Comparison of ENCODE assay signal across 9 cellular contexts in the genomic region with DNA sequence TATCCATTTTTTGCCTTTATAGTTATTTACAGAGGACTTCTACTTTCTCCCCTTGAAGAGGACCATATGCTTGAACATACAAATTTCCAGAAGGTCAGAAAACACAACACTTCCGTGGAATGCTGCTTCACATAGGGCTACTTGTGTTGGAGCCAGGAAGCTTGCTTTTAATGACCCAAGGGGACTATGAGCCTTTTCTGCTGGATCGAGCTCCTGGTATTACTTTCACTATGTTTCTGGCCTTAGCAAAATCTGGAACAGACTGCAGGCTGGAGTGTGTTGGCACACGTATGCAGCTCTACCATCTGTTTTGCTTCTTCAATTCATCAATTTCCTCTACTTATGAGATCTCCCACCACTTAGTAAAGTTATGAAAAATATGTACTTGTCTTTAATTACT.
DNase-seq lines count a peak whose midpoint lies in the region; ATAC-seq and TF ChIP-seq lines count a peak whose summit lies in the region.
"Had no signal": no experiment of that assay in that cellular context is flagged by ENCODE, and none has a peak within 500 bp of the region (broad histone marks: within the 10 kb centered on the region; RNA-seq: fewer than 3 reads in every experiment).

No MANE protein-coding gene starts in this region.

- H3K27me3 ChIP-seq in PC-9 (ENCODE audit: insufficient read depth, low read depth), result no peaks in the 10 kb centered on the region

- ATAC-seq in GM21825 (IDR thresholded peaks at IDR 0.05; ENCODE audit: unreplicated experiment), result no peak

- no peaks in the 10 kb centered on the region for H3K79me2 ChIP-seq in PC-9 (ENCODE audit: low read depth)

- TF ChIP-seq CTCF in PC-9 (conservative IDR thresholded peaks at IDR 0.05), result no peak

- H3K36me3 ChIP-seq in PC-9 (ENCODE audit: low read depth), result no peaks in the 10 kb centered on the region

- POLR2A ChIA-PET in PC-9 (lab: Charles Lee; ENCODE audit: unreplicated experiment), result no interaction called here

- no peak overlapping the region for H3K27ac ChIP-seq in PC-9

- peak; percentile 11 for DNase-seq in Daoy (ENCODE audit: low read depth)
- DNase-seq in PC-9, result no peak
- peak; percentile 51 for DNase-seq in fibroblast of the conjunctiva (ENCODE audit: low read depth)
- peak; percentile 38 for DNase-seq in pons (ENCODE audit: low spot score)
- no peak for DNase-seq in stimulated activated CD4-positive, alpha-beta T cell treated with anti-CD3 and anti-CD28 coated beads, Interleukin-2, amount 100 ng/mL, for 48 hours
- no peak for DNase-seq in NOMO-1 treated with DMSO at 0.1 percent for 48 hours (lab: John Stamatoyannopoulos, UW; ENCODE audit: unreplicated experiment)
- no peak for DNase-seq in mucosa of gallbladder (ENCODE audit: low spot score)
- DNase-seq: NCI-H2029 treated with DMSO at 0.1 percent for 48 hours had no signal

- H3F3A ChIP-seq in PC-9 (ENCODE audit: insufficient read depth, low read depth), result no peaks in the 10 kb centered on the region

- no peaks in the 10 kb centered on the region for H3K4me1 ChIP-seq in PC-9 (replicated peaks; ENCODE audit: insufficient read depth)

- CTCF ChIA-PET in PC-9 (lab: Charles Lee), result no interaction called here

- no TSS peak for BruUV-seq in PC-9 (replicated peaks; lab: Mats Ljungman, UMichigan)

- peak overlapping the region; percentile 46; the same call in 1 of the 2 replicates for H2AFZ ChIP-seq in PC-9

- no peaks in the 10 kb centered on the region for H3K9me3 ChIP-seq in PC-9 (ENCODE audit: insufficient read depth, low read depth)

- intact Hi-C loops in PC-9 (cut with micrococcal nuclease; ENCODE audit: unreplicated experiment), result no loop called here

- H3K4me3 ChIP-seq in PC-9, result no peak overlapping the region

- no peaks in the 10 kb centered on the region; the same call in 1 of the 2 replicates for H4K20me1 ChIP-seq in PC-9 (ENCODE audit: insufficient read depth)

- no peak overlapping the region for H3K4me2 ChIP-seq in PC-9

- no peaks in the 10 kb centered on the region for H3K9me2 ChIP-seq in PC-9 (ENCODE audit: insufficient read depth)

Comparison
In these comparisons a context has a peak if more than half of its experiments do, and no peak if none do; other contexts are left out.
1. DNase-seq: peak in Daoy (single experiment), fibroblast of the conjunctiva (single experiment) and pons (single experiment); none in PC-9 (0 of 2), stimulated activated CD4-positive, alpha-beta T cell treated with anti-CD3 and anti-CD28 coated beads, Interleukin-2, amount 100 ng/mL, for 48 hours (0 of 2), NOMO-1 treated with DMSO at 0.1 percent for 48 hours (single experiment) and mucosa of gallbladder (single experiment).